Comparison of ENCODE assay signal across 10 cellular contexts in genomic region chr7:157431951-157432540, GRCh38.
DNase-seq lines count a peak whose midpoint lies in the region; ATAC-seq, FAIRE-seq and TF ChIP-seq lines count a peak whose summit lies in the region.
"Had no signal": no experiment of that assay in that cellular context is flagged by ENCODE, and none has a peak within 500 bp of the region (broad histone marks: within the 10 kb centered on the region; RNA-seq: fewer than 3 reads in every experiment).

No MANE protein-coding gene starts in this region.

- CTCF ChIA-PET in A673 (lab: Charles Lee): no interaction called here

- no peak for FAIRE-seq in astrocyte (lab: Jason Lieb, UNC)
- FAIRE-seq: D721Med had no signal

- no peaks in the 10 kb centered on the region for H3K79me2 ChIP-seq in astrocyte (ENCODE audit: insufficient read depth, low read length)

- H3K4me3 Mint-ChIP-seq in astrocyte (ENCODE audit: unreplicated experiment): no peak overlapping the region

- intact Hi-C loops in A673 (cut with micrococcal nuclease; ENCODE audit: unreplicated experiment) (loop anchor here (5.0 kb wide), 1 partner anchor 920 kb away; no protein-coding TSS in a partner anchor), mucosa of descending colon (cut with DNase I, micrococcal nuclease) (no loop called here)

- H4K20me1 ChIP-seq in astrocyte (ENCODE audit: insufficient read depth, low read length): no peaks in the 10 kb centered on the region

- no peaks in the 10 kb centered on the region for H3K9me3 Mint-ChIP-seq in astrocyte (ENCODE audit: unreplicated experiment)

- peaks cover 7% of the 10 kb centered on the region for H3K36me3 Mint-ChIP-seq in astrocyte (ENCODE audit: low read depth, unreplicated experiment)

- H3K9me3 ChIP-seq in A673 (ENCODE audit: low read depth, low read length, poor library complexity, severe bottlenecking) (no peaks in the 10 kb centered on the region), astrocyte (ENCODE audit: insufficient read depth, low read depth, low read length) (no peaks in the 10 kb centered on the region), mucosa of descending colon (no peaks in the 10 kb centered on the region)
- H3K9me3 ChIP-seq: upper lobe of left lung had no signal

- no peak overlapping the region for H3K27ac Mint-ChIP-seq in astrocyte (ENCODE audit: unreplicated experiment)

- peak overlapping the region; percentile 60 for H2AFZ ChIP-seq in astrocyte (ENCODE audit: low read depth, low read length)

- H3K27me3 ChIP-seq in A673 (replicated peaks; ENCODE audit: insufficient read depth, low read depth, low read length, poor library complexity) (peaks cover 7% of the 10 kb centered on the region), astrocyte (ENCODE audit: insufficient read depth, low read length) (no peaks in the 10 kb centered on the region)
- H3K27me3 ChIP-seq: upper lobe of left lung had no signal

- no TSS peak for BruUV-seq in A673 (replicated peaks; lab: Mats Ljungman, UMichigan)

- no peaks in the 10 kb centered on the region for H3K36me3 ChIP-seq in A673 (ENCODE audit: insufficient read depth, low read length, poor library complexity, severe bottlenecking)
- H3K36me3 ChIP-seq in astrocyte (ENCODE audit: insufficient read depth, low read length): no peaks in the 10 kb centered on the region
- H3K36me3 ChIP-seq in mucosa of descending colon (ENCODE audit: low read depth): no peaks in the 10 kb centered on the region
- H3K36me3 ChIP-seq: upper lobe of left lung had no signal

- H3K4me2 ChIP-seq in astrocyte (ENCODE audit: low read length): peak overlapping the region; percentile 77

- H3K27me3 Mint-ChIP-seq in astrocyte (ENCODE audit: low read depth, unreplicated experiment): no peaks in the 10 kb centered on the region

- POLR2A ChIA-PET in A673 (lab: Charles Lee; ENCODE audit: low non-redundant PET): no interaction called here

- ATAC-seq in mucosa of descending colon: peak; percentile 4
- no peak for ATAC-seq in HG03442 (IDR thresholded peaks at IDR 0.05; ENCODE audit: unreplicated experiment)
- no peak for ATAC-seq in HG02642 (IDR thresholded peaks at IDR 0.05; ENCODE audit: poor library complexity, unreplicated experiment)
- no peak for ATAC-seq in GM21529 (IDR thresholded peaks at IDR 0.05; ENCODE audit: unreplicated experiment)

- no peaks in the 10 kb centered on the region for H3K4me1 Mint-ChIP-seq in astrocyte (ENCODE audit: low read depth, unreplicated experiment)

- peak overlapping the region; percentile 33 for H3K9ac ChIP-seq in astrocyte (ENCODE audit: low read length)

- TF ChIP-seq CTCF in A673 (conservative IDR thresholded peaks at IDR 0.05; ENCODE audit: low read depth, low read length): no peak
- no peak for TF ChIP-seq CTCF in astrocyte (IDR thresholded peaks at IDR 0.05; ENCODE audit: insufficient read depth, low read depth, low read length)
- no peak for TF ChIP-seq CTCF in mucosa of descending colon (IDR thresholded peaks at IDR 0.05)

- no peak for DNase-seq in A673 (ENCODE audit: low spot score)
- DNase-seq in DMS53 (lab: John Stamatoyannopoulos, UW): peak; percentile 79
- no peak for DNase-seq in astrocyte (ENCODE audit: low read depth)
- DNase-seq in mucosa of descending colon: peak in 1 of 3 donors; percentile 52
- no peak for DNase-seq in cerebellar cortex (ENCODE audit: low spot score)

- H3K4me3 ChIP-seq in A673 (ENCODE audit: low read depth, low read length, poor library complexity, severe bottlenecking) (peak overlapping the region; percentile 15), astrocyte (ENCODE audit: insufficient read depth, low read depth, low read length) (no peak overlapping the region), mucosa of descending colon (no peak overlapping the region)

- H3K27ac ChIP-seq in A673 (ENCODE audit: low read depth, low read length, poor library complexity, severe bottlenecking) (no peak overlapping the region), astrocyte (ENCODE audit: low read depth, low read length) (no peak overlapping the region)
- H3K27ac ChIP-seq: upper lobe of left lung had no signal

- H3K4me1 ChIP-seq in A673 (ENCODE audit: insufficient read depth, low read length, poor library complexity, severe bottlenecking) (no peaks in the 10 kb centered on the region), astrocyte (ENCODE audit: insufficient read depth, low read length) (peaks cover 7% of the 10 kb centered on the region), mucosa of descending colon (ENCODE audit: low read depth) (no peaks in the 10 kb centered on the region)
